23 cellular contexts compared by ENCODE assay signal in genomic region chr2:60540054-60540453, GRCh38. TPM values are rescaled to one million over a fixed set of nuclear protein-coding genes. Genes with fewer than 3 reads are reported as not detected.
DNase-seq lines count a peak whose midpoint lies in the region; ATAC-seq and TF ChIP-seq lines count a peak whose summit lies in the region.
"Had no signal": no experiment of that assay in that cellular context is flagged by ENCODE, and none has a peak within 500 bp of the region (broad histone marks: within the 10 kb centered on the region; RNA-seq: fewer than 3 reads in every experiment).

No MANE protein-coding gene starts in this region.

- no peak overlapping the region for H3K4me3 Mint-ChIP-seq in activated B cell treated with CpG ODN at 0.5 μM for 24 hours
- H3K4me3 Mint-ChIP-seq in T-helper 17 cell: no peak overlapping the region
- H3K4me3 Mint-ChIP-seq in activated naive CD8-positive, alpha-beta T cell treated with anti-CD3 and anti-CD28 coated beads for 36 hours: no peak overlapping the region
- H3K4me3 Mint-ChIP-seq: activated naive CD8-positive, alpha-beta T cell; neural crest cell; stimulated activated naive CD8-positive, alpha-beta T cell treated with anti-CD3 and anti-CD28 coated beads, Interleukin-15, amount 100 ng/mL, for 72 hours had no signal

- H3K36me3 Mint-ChIP-seq in activated B cell treated with CpG ODN at 0.5 μM for 24 hours (ENCODE audit: low read depth) (peaks cover 85% of the 10 kb centered on the region), T-helper 17 cell (ENCODE audit: low read depth) (peaks cover 2% of the 10 kb centered on the region)
- no peaks in the 10 kb centered on the region for H3K36me3 Mint-ChIP-seq in activated naive CD8-positive, alpha-beta T cell treated with anti-CD3 and anti-CD28 coated beads for 36 hours
- H3K36me3 Mint-ChIP-seq: activated naive CD8-positive, alpha-beta T cell had no signal

- no peaks in the 10 kb centered on the region for H3K9me3 ChIP-seq in T-helper 17 cell (ENCODE audit: control insufficient read depth, low read length, poor library complexity, severe bottlenecking)
- H3K9me3 ChIP-seq: body of pancreas, left lung, SK-N-SH had no signal

- POLR2A ChIA-PET in activated B cell treated with CpG ODN at 0.5 μM for 24 hours (lab: Charles Lee): interaction anchor here (0.7 to 4.6 kb wide), 4 partner anchors 10 to 193 kb away, joined by 5 to 26 read pairs (median 12); no protein-coding TSS in a partner anchor

- CTCF ChIA-PET in activated B cell treated with CpG ODN at 0.5 μM for 24 hours (lab: Charles Lee): interaction anchor here (1.7 to 3.9 kb wide), 2 partner anchors 10 to 20 kb away, joined by 4 to 15 read pairs; no protein-coding TSS in a partner anchor

- peaks cover 86% of the 10 kb centered on the region for H3K4me1 Mint-ChIP-seq in activated B cell treated with CpG ODN at 0.5 μM for 24 hours
- H3K4me1 Mint-ChIP-seq in T-helper 17 cell: no peaks in the 10 kb centered on the region
- no peaks in the 10 kb centered on the region for H3K4me1 Mint-ChIP-seq in activated naive CD8-positive, alpha-beta T cell treated with anti-CD3 and anti-CD28 coated beads for 36 hours

- no peaks in the 10 kb centered on the region for H3K9me3 Mint-ChIP-seq in activated B cell treated with CpG ODN at 0.5 μM for 24 hours
- no peaks in the 10 kb centered on the region for H3K9me3 Mint-ChIP-seq in activated naive CD8-positive, alpha-beta T cell treated with anti-CD3 and anti-CD28 coated beads for 36 hours
- H3K9me3 Mint-ChIP-seq: neural crest cell; stimulated activated naive CD8-positive, alpha-beta T cell treated with anti-CD3 and anti-CD28 coated beads, Interleukin-15, amount 100 ng/mL, for 72 hours had no signal

- peak; percentile 66 for DNase-seq in DMS 273 (lab: John Stamatoyannopoulos, UW; ENCODE audit: unreplicated experiment)
- no peak for DNase-seq in DMS 273 treated with DMSO at 0.1 percent for 48 hours (lab: John Stamatoyannopoulos, UW)
- DNase-seq in DMS79 treated with DMSO at 0.1 percent for 48 hours (lab: John Stamatoyannopoulos, UW): peak; percentile 85
- DNase-seq in NCI-H1694 (lab: John Stamatoyannopoulos, UW): peak; percentile 39
- no peak for DNase-seq in activated B cell treated with CpG ODN at 0.5 μM for 24 hours
- no peak for DNase-seq in central memory CD4-positive, alpha-beta T cell
- DNase-seq in T-helper 17 cell: no peak
- no peak for DNase-seq in activated naive CD8-positive, alpha-beta T cell treated with anti-CD3 and anti-CD28 coated beads for 36 hours
- DNase-seq: activated CD4-positive, alpha-beta T cell treated with anti-CD3 and anti-CD28 coated beads for 1 hour; C1 segment of cervical spinal cord; KBM-7; left lung; NCI-H1436; NCI-H510A treated with DMSO at 0.1 percent for 48 hours; SK-N-SH; stimulated activated CD4-positive, alpha-beta T cell treated with anti-CD3 and anti-CD28 coated beads, Interleukin-2, amount 100 ng/mL, for 24 hours; stimulated activated naive CD8-positive, alpha-beta T cell treated with anti-CD3 and anti-CD28 coated beads, Interleukin-15, amount 100 ng/mL, for 72 hours; T1000; trophoblast cell had no signal

- ATAC-seq in activated B cell treated with CpG ODN at 0.5 μM for 24 hours (ENCODE audit: low read depth) (no peak), T-helper 17 cell (no peak)
- ATAC-seq: body of pancreas; left lung; stimulated activated naive CD8-positive, alpha-beta T cell treated with anti-CD3 and anti-CD28 coated beads, Interleukin-15, amount 100 ng/mL, for 72 hours had no signal

- H3K27me3 Mint-ChIP-seq in activated B cell treated with CpG ODN at 0.5 μM for 24 hours (no peaks in the 10 kb centered on the region), T-helper 17 cell (peaks cover 67% of the 10 kb centered on the region)
- peaks cover 39% of the 10 kb centered on the region for H3K27me3 Mint-ChIP-seq in activated naive CD8-positive, alpha-beta T cell treated with anti-CD3 and anti-CD28 coated beads for 36 hours
- H3K27me3 Mint-ChIP-seq: progenitor cell of endocrine pancreas had no signal

- peak overlapping the region; percentile 53 for H3K27ac Mint-ChIP-seq in activated B cell treated with CpG ODN at 0.5 μM for 24 hours
- no peak overlapping the region for H3K27ac Mint-ChIP-seq in T-helper 17 cell
- H3K27ac Mint-ChIP-seq in activated naive CD8-positive, alpha-beta T cell treated with anti-CD3 and anti-CD28 coated beads for 36 hours: no peak overlapping the region
- H3K27ac Mint-ChIP-seq: activated naive CD8-positive, alpha-beta T cell; progenitor cell of endocrine pancreas; stimulated activated naive CD8-positive, alpha-beta T cell treated with anti-CD3 and anti-CD28 coated beads, Interleukin-15, amount 100 ng/mL, for 72 hours had no signal

- intact Hi-C loops in activated B cell treated with CpG ODN at 0.5 μM for 24 hours (cut with micrococcal nuclease): no loop called here

- TF ChIP-seq CTCF in activated B cell treated with CpG ODN at 0.5 μM for 24 hours (IDR thresholded peaks at IDR 0.05): no peak

RNA-seq across cellular contexts. Expression of gene BCL11A, which starts 13.4 kb away (rescaled TPM):
- total RNA-seq in activated B cell treated with CpG ODN at 0.5 μM for 24 hours (279 and 331 TPM in 2 replicates), T-helper 17 cell (1 to 10 TPM; 2.5 to 9.2 TPM)
- 1 to 10 TPM; 1.6 to 1.8 TPM for total RNA-seq in activated naive CD8-positive, alpha-beta T cell treated with anti-CD3 and anti-CD28 coated beads for 36 hours

Comparison
In these comparisons a context has a peak if more than half of its experiments do, and no peak if none do; other contexts are left out.
1. DNase-seq: peak in DMS 273 (single experiment), DMS79 treated with DMSO at 0.1 percent for 48 hours (single experiment) and NCI-H1694 (single experiment); none in DMS 273 treated with DMSO at 0.1 percent for 48 hours (single experiment), activated B cell treated with CpG ODN at 0.5 μM for 24 hours (single experiment), central memory CD4-positive, alpha-beta T cell (single experiment), T-helper 17 cell (0 of 3) and activated naive CD8-positive, alpha-beta T cell treated with anti-CD3 and anti-CD28 coated beads for 36 hours (single experiment).
2. RNA of gene BCL11A, which starts 13.4 kb away (total RNA-seq): 279 to 331 TPM in activated B cell treated with CpG ODN at 0.5 μM for 24 hours; 2.5 to 9.2 TPM in T-helper 17 cell and 1.6 to 1.8 TPM in activated naive CD8-positive, alpha-beta T cell treated with anti-CD3 and anti-CD28 coated beads for 36 hours; every median in the first group is over 10 times any median in the second.